8 cellular contexts compared by ENCODE assay signal in the genomic region with DNA sequence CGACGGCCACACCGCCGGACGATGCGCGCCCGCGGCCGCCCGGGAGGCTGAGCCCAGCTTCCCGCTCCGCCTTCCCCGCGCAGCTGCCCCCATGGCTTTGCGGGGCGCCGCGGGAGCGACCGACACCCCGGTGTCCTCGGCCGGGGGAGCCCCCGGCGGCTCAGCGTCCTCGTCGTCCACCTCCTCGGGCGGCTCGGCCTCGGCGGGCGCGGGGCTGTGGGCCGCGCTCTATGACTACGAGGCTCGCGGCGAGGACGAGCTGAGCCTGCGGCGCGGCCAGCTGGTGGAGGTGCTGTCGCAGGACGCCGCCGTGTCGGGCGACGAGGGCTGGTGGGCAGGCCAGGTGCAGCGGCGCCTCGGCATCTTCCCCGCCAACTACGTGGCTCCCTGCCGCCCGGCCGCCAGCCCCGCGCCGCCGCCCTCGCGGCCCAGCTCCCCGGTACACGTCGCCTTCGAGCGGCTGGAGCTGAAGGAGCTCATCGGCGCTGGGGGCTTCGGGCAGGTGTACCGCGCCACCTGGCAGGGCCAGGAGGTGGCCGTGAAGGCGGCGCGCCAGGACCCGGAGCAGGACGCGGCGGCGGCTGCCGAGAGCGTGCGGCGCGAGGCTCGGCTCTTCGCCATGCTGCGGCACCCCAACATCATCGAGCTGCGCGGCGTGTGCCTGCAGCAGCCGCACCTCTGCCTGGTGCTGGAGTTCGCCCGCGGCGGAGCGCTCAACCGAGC. TPM values are rescaled to one million over a fixed set of nuclear protein-coding genes. Genes with fewer than 3 reads are reported as not detected.
DNase-seq lines count a peak whose midpoint lies in the region; ATAC-seq, FAIRE-seq and TF ChIP-seq lines count a peak whose summit lies in the region.

No MANE protein-coding gene starts in this region.

- TF ChIP-seq EP300 in H1 (IDR thresholded peaks at IDR 0.05; ENCODE audit: borderline replicate concordance in 1 of 2, low read depth in 2 of 2, low read length in 2 of 2) (no peak), tibial nerve (IDR thresholded peaks at IDR 0.05) (no peak)

- no peak for TF ChIP-seq RAD21 in H1 (IDR thresholded peaks at IDR 0.05 in 1 of 2, conservative IDR thresholded peaks at IDR 0.05 in 1 of 2; ENCODE audit: low read depth in 2 of 2, low read length in 2 of 2)

- TF ChIP-seq POLR2A in H1 (IDR thresholded peaks at IDR 0.05; ENCODE audit: control extremely low read depth in 1 of 2, low read depth in 2 of 2, low read length in 2 of 2) = no peak
- TF ChIP-seq POLR2A in tibial nerve (IDR thresholded peaks at IDR 0.05) = no peak

- peak; percentile 12 for ATAC-seq in GM19463 (IDR thresholded peaks at IDR 0.05; ENCODE audit: unreplicated experiment)
- ATAC-seq in HG03521 (IDR thresholded peaks at IDR 0.05; ENCODE audit: unreplicated experiment) = peak; percentile 11

- no peaks in the 10 kb centered on the region for H3K9me3 ChIP-seq in Caco-2
- H3K9me3 ChIP-seq in H1 (ENCODE audit: insufficient read depth in 2 of 2, low read depth in 1 of 2, low read length in 1 of 2) = no peaks in the 10 kb centered on the region
- no peaks in the 10 kb centered on the region for H3K9me3 ChIP-seq in muscle layer of colon (ENCODE audit: low read length)
- no peaks in the 10 kb centered on the region for H3K9me3 ChIP-seq in tibial nerve

- no peak overlapping the region for H4K5ac ChIP-seq in H1 (ENCODE audit: insufficient read length, low read depth, low read length)

- no peak overlapping the region for H3K14ac ChIP-seq in H1 (ENCODE audit: insufficient read length)

- peak overlapping the region; percentile 53 to 85 (median 70); a peak in 6 of 7 replicates for H3K9ac ChIP-seq in H1 (replicated peaks in 1 of 4; ENCODE audit: extremely low read depth in 1 of 4, low read depth in 3 of 4, low read length in 3 of 4)
- H3K9ac ChIP-seq in muscle layer of colon (ENCODE audit: low read length) = no peak overlapping the region

- H3K18ac ChIP-seq in H1 (ENCODE audit: extremely low read depth, low read length) = peak overlapping the region; percentile 85

- H3K79me2 ChIP-seq in H1 (ENCODE audit: control insufficient read depth in 1 of 2, insufficient read depth in 2 of 2, low read length in 2 of 2) = peaks cover 0 to 40% of the 10 kb centered on the region in 2 experiments; a peak in 2 of 4 replicates

- H4K20me1 ChIP-seq in H1 (replicated peaks in 1 of 2; ENCODE audit: control insufficient read depth in 1 of 2, insufficient read depth in 2 of 2, low read length in 2 of 2) = peaks cover 7 to 9% of the 10 kb centered on the region in 2 experiments

- peak overlapping the region; percentile 10 for H3K56ac ChIP-seq in H1 (replicated peaks; ENCODE audit: insufficient read length, low read depth, low read length)

- no peak for FAIRE-seq in H1 (lab: Jason Lieb, UNC)

- no peak overlapping the region; the same call in 1 of the 2 replicates for H2AFZ ChIP-seq in H1 (ENCODE audit: low read length)

- peaks cover 8% of the 10 kb centered on the region; the same call in 1 of the 2 replicates for H3K79me1 ChIP-seq in H1 (ENCODE audit: low read depth, low read length)

- peak overlapping the region; percentile 93; the same call in 1 of the 2 replicates for H4K8ac ChIP-seq in H1 (ENCODE audit: extremely low read depth, insufficient read depth, low read length)

- H2BK12ac ChIP-seq in H1 (ENCODE audit: low read depth, low read length) = peak overlapping the region; percentile 50; the same call in 1 of the 2 replicates

- peak overlapping the region; percentile 85 for H3K4ac ChIP-seq in H1 (replicated peaks; ENCODE audit: insufficient read length, low read depth, low read length)

- peak overlapping the region; percentile 65 for H4K91ac ChIP-seq in H1 (replicated peaks; ENCODE audit: insufficient read length, low read length)

- WGBS in H1 (ENCODE audit: extremely low coverage in 1 of 2, insufficient coverage in 1 of 2, insufficient read length in 1 of 2, insufficient replicate concordance in 2 of 2, low coverage in 1 of 2, low lambda C conversion rate in 2 of 2, missing lambda C conversion rate in 1 of 2), 2 experiments = 1% methylated on average over 55 of the region's 105 CpGs; no CpG with 5 or more reads in 1 of the 2 experiments
- 1 to 2% methylated on average over 40 to 46 of the region's 105 CpGs for WGBS in tibial nerve, 2 donors

- no peak overlapping the region for H2BK15ac ChIP-seq in H1 (ENCODE audit: low read length)

- CTCF ChIA-PET in Caco-2 (lab: Charles Lee) = interaction anchor here (0.6 kb wide), 1 partner anchor 827 kb away, joined by 3 read pairs; no protein-coding TSS in a partner anchor
- CTCF ChIA-PET in H1 (lab: Charles Lee; ENCODE audit: partially characterized antibody) = interaction anchor here (0.8 to 1.1 kb wide), 3 partner anchors 9 to 37 kb away, joined by 3 to 6 read pairs (median 3); no protein-coding TSS in a partner anchor

- no peak overlapping the region for H3K27ac Mint-ChIP-seq in Caco-2 (ENCODE audit: unreplicated experiment)

- POLR2A ChIA-PET in Caco-2 (lab: Charles Lee) (no interaction called here), H1 (lab: Charles Lee; ENCODE audit: partially characterized antibody) (interaction anchor here (0.6 to 1.3 kb wide), 6 partner anchors 9 to 147 kb away, joined by 3 to 6 read pairs (median 3); partner anchors contain the start of gene PCNX2)

- 0 out of 2 replicates have a peak overlapping the region, but pooled peaks have one; percentile 16 for H2BK5ac ChIP-seq in H1 (ENCODE audit: low read depth, low read length)

- peaks cover 4% of the 10 kb centered on the region for H3K4me1 Mint-ChIP-seq in Caco-2 (ENCODE audit: low read depth, unreplicated experiment)

- BruUV-seq in Caco-2 (replicated peaks; lab: Mats Ljungman, UMichigan) = no TSS peak

- H3K4me3 ChIP-seq in Caco-2 (ENCODE audit: low read depth, low read length) (peak overlapping the region; percentile 86), H1 (ENCODE audit: extremely low read depth in 1 of 4, insufficient read depth in 2 of 4, low read depth in 3 of 4, low read length in 4 of 4) (peak overlapping the region; percentile 62 to 69 (median 66)), muscle layer of colon (ENCODE audit: low read depth in 1 of 2, low read length in 2 of 2) (peak overlapping the region; percentile 38 to 45), tibial nerve (peak overlapping the region; percentile 41 to 67 (median 57))

- H3K27me3 Mint-ChIP-seq in Caco-2 (ENCODE audit: insufficient read depth, unreplicated experiment) = peaks cover 2% of the 10 kb centered on the region

- peak overlapping the region; percentile 95 to 98 for H3K4me2 ChIP-seq in H1 (ENCODE audit: insufficient read depth in 1 of 2, low read depth in 2 of 2, low read length in 2 of 2)

- peaks cover 15% of the 10 kb centered on the region for H3K23me2 ChIP-seq in H1 (ENCODE audit: low read depth, low read length)

- no peak overlapping the region for H2BK120ac ChIP-seq in H1 (replicated peaks; ENCODE audit: low read depth, low read length)

- H3K4me3 Mint-ChIP-seq in Caco-2 (ENCODE audit: unreplicated experiment) = peak overlapping the region; percentile 88

- H2BK20ac ChIP-seq in H1 (ENCODE audit: low read length) = no peak overlapping the region

- H3K27me3 ChIP-seq in Caco-2 (replicated peaks; ENCODE audit: control insufficient read depth, insufficient read depth, low read length) (no peaks in the 10 kb centered on the region), H1 (replicated peaks in 1 of 4; ENCODE audit: control insufficient read depth in 3 of 4, extremely low read depth in 1 of 4, insufficient read depth in 3 of 4, low read length in 3 of 4) (peaks cover 0 to 12% (median 7%) of the 10 kb centered on the region in 4 experiments; a peak in 5 of 7 replicates), muscle layer of colon (ENCODE audit: control insufficient read depth in 1 of 2, insufficient read depth in 2 of 2, low read length in 2 of 2) (peaks cover 0 to 24% of the 10 kb centered on the region in 2 donors), tibial nerve (peaks cover 0 to 23% of the 10 kb centered on the region in 2 donors)

- peaks cover 5% of the 10 kb centered on the region for H3K36me3 Mint-ChIP-seq in Caco-2 (ENCODE audit: insufficient read depth, unreplicated experiment)

- peak; percentile 26 to 51 for DNase-seq in Caco-2
- DNase-seq in activated CD4-positive, CD25-positive, alpha-beta regulatory T cell treated with anti-CD3 and anti-CD28 coated beads, Interleukin-2, amount 50 U/mL, for 72 hours = peak; percentile 41
- peak in 1 of 2 experiments; percentile 76 for DNase-seq in H1 (ENCODE audit: low read depth in 1 of 2, low spot score in 2 of 2)
- no peak for DNase-seq in tibial nerve (ENCODE audit: low spot score in 2 of 2)
- no peak for DNase-seq in NCI-H2196 treated with DMSO at 0.1 percent for 48 hours (lab: John Stamatoyannopoulos, UW; ENCODE audit: unreplicated experiment)

- no peak overlapping the region for H2AK5ac ChIP-seq in H1 (ENCODE audit: low read depth, low read length)

- TF ChIP-seq CTCF in Caco-2 (IDR thresholded peaks at IDR 0.05; ENCODE audit: insufficient read depth in 1 of 2, low read depth in 1 of 2, low read length in 1 of 2, severe bottlenecking in 1 of 2, unreplicated experiment in 1 of 2) (no peak), H1 (IDR thresholded peaks at IDR 0.05; ENCODE audit: control extremely low read depth in 1 of 3, insufficient read depth in 1 of 3, low read depth in 1 of 3, low read length in 3 of 3) (no peak), tibial nerve (IDR thresholded peaks at IDR 0.05) (no peak)

- H3K27ac ChIP-seq in H1 (ENCODE audit: low read depth, low read length) (0 out of 2 replicates have a peak overlapping the region, but pooled peaks have one; percentile 37), muscle layer of colon (ENCODE audit: low read depth, low read length) (no peak overlapping the region), tibial nerve (peak overlapping the region in 2 of 4 donors; percentile 47 to 76)

- H3K4me1 ChIP-seq in Caco-2 (peaks cover 10% of the 10 kb centered on the region), H1 (replicated peaks in 1 of 4; ENCODE audit: control insufficient read depth in 3 of 4, insufficient read depth in 4 of 4, low read length in 3 of 4) (peaks cover 5 to 16% (median 6%) of the 10 kb centered on the region in 4 experiments; a peak in 6 of 7 replicates), muscle layer of colon (ENCODE audit: insufficient read depth, low read length) (peaks cover 7% of the 10 kb centered on the region), tibial nerve (peaks cover 0 to 26% (median 4%) of the 10 kb centered on the region in 4 donors)

- no peak overlapping the region for H3K23ac ChIP-seq in H1 (ENCODE audit: insufficient read length)

- intact Hi-C loops in Caco-2 (cut with micrococcal nuclease; ENCODE audit: unreplicated experiment) = loop anchor here (1.0 kb wide), 2 partner anchors 24 to 31 kb away; no protein-coding TSS in a partner anchor

- H3K9me3 Mint-ChIP-seq in Caco-2 (ENCODE audit: unreplicated experiment) = no peaks in the 10 kb centered on the region

- H3K36me3 ChIP-seq in Caco-2 (ENCODE audit: control insufficient read depth, insufficient read depth, low read length) (no peaks in the 10 kb centered on the region), H1 (ENCODE audit: control insufficient read depth in 2 of 4, insufficient read depth in 4 of 4, low read length in 3 of 4) (no peaks in the 10 kb centered on the region), muscle layer of colon (ENCODE audit: insufficient read depth, low read length) (no peaks in the 10 kb centered on the region), tibial nerve (no peaks in the 10 kb centered on the region)

RNA-seq across cellular contexts. Expression of gene MAP3K21, which starts 0.6 kb away (rescaled TPM):
- total RNA-seq in Caco-2 (2022) (9.6 and 10.4 TPM in 2 replicates), tibial nerve (1 to 10 TPM; 1.1 to 3.3 (median 1.8) TPM)
- 21.3 and 21.8 TPM in 2 replicates for total RNA-seq in H1 (2021; fragmentation: NEBNext Ultra II Directional; extraction: Animal tissue kit (Norgen Biotek cat#: 25700))
- 15.9 and 21.2 TPM in 2 replicates for polyA plus RNA-seq in H1 (2011; rRNA removed)
- polyA plus RNA-seq in H1 (2011; cell fraction: cytosol; rRNA removed) = 17.9 TPM
- polyA plus RNA-seq in H1 (2011; cell fraction: nucleus; rRNA removed) = 22.2 TPM
- polyA plus RNA-seq in H1 (2012, experiment 1 of 2) = 7.9 to 12.9 TPM (median 10.6 TPM) in 4 replicates
- polyA plus RNA-seq in H1 (2012, experiment 2 of 2) = 1.2 TPM
- 14.3 TPM for polyA plus RNA-seq in H1 (2013, experiment 1 of 2)
- polyA plus RNA-seq in H1 (2013, experiment 2 of 2) = 14.5 TPM
- 35.7 and 37.4 TPM in 2 replicates for polyA minus RNA-seq in H1 (2011; rRNA and poly(A)+ RNA removed)
- polyA minus RNA-seq in H1 (2011; cell fraction: cytosol; rRNA and poly(A)+ RNA removed) = 16.2 TPM
- 25.9 TPM for polyA minus RNA-seq in H1 (2011; cell fraction: nucleus; rRNA and poly(A)+ RNA removed)

RNA-seq across cellular contexts. Expression of gene PCNX2, which starts 32.6 kb away (rescaled TPM):
- total RNA-seq in Caco-2 (2022) = 15.0 and 18.0 TPM in 2 replicates
- 44.1 and 46.1 TPM in 2 replicates for total RNA-seq in H1 (2021; fragmentation: NEBNext Ultra II Directional; extraction: Animal tissue kit (Norgen Biotek cat#: 25700))
- 51.2 and 57.6 TPM in 2 replicates for polyA plus RNA-seq in H1 (2011; rRNA removed)
- 42.6 TPM for polyA plus RNA-seq in H1 (2011; cell fraction: cytosol; rRNA removed)
- 152 TPM for polyA plus RNA-seq in H1 (2011; cell fraction: nucleus; rRNA removed)
- polyA plus RNA-seq in H1 (2012, experiment 1 of 2) = 32.6 to 41.9 TPM (median 40.0 TPM) in 4 replicates
- 12.5 TPM for polyA plus RNA-seq in H1 (2012, experiment 2 of 2)
- polyA plus RNA-seq in H1 (2013, experiment 1 of 2) = 47.6 TPM
- polyA plus RNA-seq in H1 (2013, experiment 2 of 2) = 44.7 TPM
- 243 and 250 TPM in 2 replicates for polyA minus RNA-seq in H1 (2011; rRNA and poly(A)+ RNA removed)
- polyA minus RNA-seq in H1 (2011; cell fraction: cytosol; rRNA and poly(A)+ RNA removed) = 71.0 TPM
- 298 TPM for polyA minus RNA-seq in H1 (2011; cell fraction: nucleus; rRNA and poly(A)+ RNA removed)
- total RNA-seq in tibial nerve = 10 to 100 TPM; 10.2 to 32.1 (median 19.2) TPM

Comparison
In these comparisons a context has a peak if more than half of its experiments do, and no peak if none do; other contexts are left out.
1. DNase-seq: peak in Caco-2 (2 of 2) and activated CD4-positive, CD25-positive, alpha-beta regulatory T cell treated with anti-CD3 and anti-CD28 coated beads, Interleukin-2, amount 50 U/mL, for 72 hours (single experiment); none in tibial nerve (0 of 2) and NCI-H2196 treated with DMSO at 0.1 percent for 48 hours (single experiment).
2. Peak in every context shown above with its lines, with median percentiles within 50 percentile points of each other: H3K4me3 ChIP-seq.